Comparison of ENCODE assay signal across 1 cellular context in genomic region chr6:168388641-168389633, GRCh38.
TF ChIP-seq lines count a peak whose summit lies in the region.

No MANE protein-coding gene starts in this region.

TF ChIP-seq in HepG2, 621 proteins besides CTCF, POLR2A, EP300 and RAD21 (continued from another document and continues in another):
- TF ChIP-seq UBTF (CRISPR knock-in tag; IDR thresholded peaks at IDR 0.05) (no peak; the same call in 1 of the 2 replicates), THAP8 (CRISPR knock-in tag; IDR thresholded peaks at IDR 0.05; ENCODE audit: borderline replicate concordance) (no peak), ZNF431 (CRISPR knock-in tag; IDR thresholded peaks at IDR 0.05; ENCODE audit: borderline replicate concordance, low read depth) (no peak), SRSF1 (optimal IDR thresholded peaks at IDR 0.05; ENCODE audit: low read depth, low read length) (no peak), REPIN1 (CRISPR knock-in tag; IDR thresholded peaks at IDR 0.05; ENCODE audit: borderline replicate concordance, low read depth) (no peak), ZNF432 (CRISPR knock-in tag; IDR thresholded peaks at IDR 0.05; ENCODE audit: borderline replicate concordance) (no peak), ZFP91 (CRISPR knock-in tag; IDR thresholded peaks at IDR 0.05; ENCODE audit: borderline replicate concordance) (no peak), AGO1 (IDR thresholded peaks at IDR 0.05; ENCODE audit: low read depth, low read length, poor library complexity, severe bottlenecking) (no peak), ZNF773 (CRISPR knock-in tag; IDR thresholded peaks at IDR 0.05; ENCODE audit: borderline replicate concordance) (no peak), E2F1 (CRISPR knock-in tag; IDR thresholded peaks at IDR 0.05) (no peak), ZNF160 (CRISPR knock-in tag; IDR thresholded peaks at IDR 0.05) (no peak), ZNF496 (CRISPR knock-in tag; IDR thresholded peaks at IDR 0.05; ENCODE audit: insufficient replicate concordance) (no peak), MEIS2 (CRISPR knock-in tag; IDR thresholded peaks at IDR 0.05) (0 out of 2 replicates have a peak, but pooled peaks have one; percentile 20), TCF7 (IDR thresholded peaks at IDR 0.05; ENCODE audit: low read depth) (no peak), ZNF180 (CRISPR knock-in tag; IDR thresholded peaks at IDR 0.05; ENCODE audit: borderline replicate concordance, low read depth) (no peak), RFXANK (CRISPR knock-in tag; IDR thresholded peaks at IDR 0.05) (no peak), HNF4G (IDR thresholded peaks at IDR 0.05; ENCODE audit: borderline replicate concordance, low read depth, low read length) (no peak), HNF4G (CRISPR knock-in tag; IDR thresholded peaks at IDR 0.05; ENCODE audit: borderline replicate concordance, low read depth) (no peak), BORCS8-MEF2B (CRISPR knock-in tag; IDR thresholded peaks at IDR 0.05) (no peak), MAZ (IDR thresholded peaks at IDR 0.05; ENCODE audit: borderline replicate concordance, low read depth, low read length) (no peak), MAZ (CRISPR knock-in tag; IDR thresholded peaks at IDR 0.05; ENCODE audit: low read depth) (0 out of 2 replicates have a peak, but pooled peaks have one; percentile 31), SOX5 (CRISPR knock-in tag; IDR thresholded peaks at IDR 0.05; ENCODE audit: borderline replicate concordance) (no peak), ZNF3 (CRISPR knock-in tag; IDR thresholded peaks at IDR 0.05) (no peak), MYC (CRISPR knock-in tag; IDR thresholded peaks at IDR 0.05; ENCODE audit: borderline replicate concordance) (no peak), CCAR2 (optimal IDR thresholded peaks at IDR 0.05; ENCODE audit: low read depth, low read length) (no peak), ZNF501 (CRISPR knock-in tag; IDR thresholded peaks at IDR 0.05) (no peak), ZBTB21 (CRISPR knock-in tag; IDR thresholded peaks at IDR 0.05) (no peak), DZIP1 (CRISPR knock-in tag; IDR thresholded peaks at IDR 0.05) (0 out of 2 replicates have a peak, but pooled peaks have one; percentile 36), CREM (IDR thresholded peaks at IDR 0.05) (no peak), CREM (CRISPR knock-in tag; IDR thresholded peaks at IDR 0.05) (no peak), ZNF800 (CRISPR knock-in tag; IDR thresholded peaks at IDR 0.05) (no peak), ZBTB49 (CRISPR knock-in tag; IDR thresholded peaks at IDR 0.05; ENCODE audit: borderline replicate concordance) (no peak), ZNF512 (CRISPR knock-in tag; IDR thresholded peaks at IDR 0.05) (no peak), KLF13 (CRISPR knock-in tag; IDR thresholded peaks at IDR 0.05) (no peak), JUN (CRISPR knock-in tag; IDR thresholded peaks at IDR 0.05) (no peak), ZNF296 (CRISPR knock-in tag; conservative IDR thresholded peaks at IDR 0.05) (no peak), MAFK (conservative IDR thresholded peaks at IDR 0.05 in 1 of 2, IDR thresholded peaks at IDR 0.05 in 1 of 2; ENCODE audit: low read length in 2 of 2) (no peak), PRDM4 (CRISPR knock-in tag; IDR thresholded peaks at IDR 0.05; ENCODE audit: borderline replicate concordance) (no peak), RARG (CRISPR knock-in tag; IDR thresholded peaks at IDR 0.05; ENCODE audit: low read depth) (no peak), RBFOX2 (IDR thresholded peaks at IDR 0.05; ENCODE audit: low read depth, low read length) (no peak), PCBP2 (optimal IDR thresholded peaks at IDR 0.05; ENCODE audit: low read depth, low read length, poor library complexity, severe bottlenecking) (no peak)
